ENCODE assay signal across 1 cellular context in genomic region chr16:67874147-67874771, GRCh38.
TF ChIP-seq lines count a peak whose summit lies in the region.

No MANE protein-coding gene starts in this region.

TF ChIP-seq in WTC11, 78 proteins besides CTCF, POLR2A, EP300 and RAD21 (continued from another document):
- TF ChIP-seq E2F4 (CRISPR knock-in tag; IDR thresholded peaks at IDR 0.05; ENCODE audit: borderline replicate concordance, low read depth) (no peak), NFE2L1 (CRISPR knock-in tag; IDR thresholded peaks at IDR 0.05) (no peak), ZBTB21 (CRISPR knock-in tag; IDR thresholded peaks at IDR 0.05; ENCODE audit: borderline replicate concordance) (no peak), TP53 (CRISPR knock-in tag; IDR thresholded peaks at IDR 0.05) (no peak)
TF ChIP-seq in WTC11: peak in this region for 0.
